Comparison of ENCODE assay signal across 20 cellular contexts in genomic region chr16:12518238-12519004, GRCh38.
DNase-seq lines count a peak whose midpoint lies in the region; ATAC-seq and TF ChIP-seq lines count a peak whose summit lies in the region.
"Had no signal": no experiment of that assay in that cellular context is flagged by ENCODE, and none has a peak within 500 bp of the region (broad histone marks: within the 10 kb centered on the region; RNA-seq: fewer than 3 reads in every experiment).

No MANE protein-coding gene starts in this region.

- H3K4me1 Mint-ChIP-seq in GM23338 (peaks cover 14% of the 10 kb centered on the region), WTC11 (peaks cover 15% of the 10 kb centered on the region)

- no peak overlapping the region for H3K56ac ChIP-seq in mesendoderm (ENCODE audit: low read length)

- H3K4me3 Mint-ChIP-seq in GM23338: no peak overlapping the region
- H3K4me3 Mint-ChIP-seq in WTC11: no peak overlapping the region
- H3K4me3 Mint-ChIP-seq: CD8-positive, alpha-beta T cell had no signal

- no peak overlapping the region for H2BK5ac ChIP-seq in mesendoderm (ENCODE audit: low read length)

- H3K4ac ChIP-seq in mesendoderm (ENCODE audit: low read depth, low read length): no peak overlapping the region

- no peaks in the 10 kb centered on the region for H3K9me2 ChIP-seq in GM23338 (ENCODE audit: insufficient read depth)

- DNase-seq in COLO668 (lab: John Stamatoyannopoulos, UW; ENCODE audit: unreplicated experiment) (peak; percentile 17), GM23338 (ENCODE audit: low spot score) (no peak), WTC11 (ENCODE audit: low spot score) (no peak), mesendoderm (peak; percentile 53), G401 (ENCODE audit: low spot score) (no peak), mucosa of gallbladder (ENCODE audit: low spot score) (no peak)
- DNase-seq: CD8-positive, alpha-beta T cell; HCEC 1CT; MM.1S; NCI-H1092 treated with DMSO at 0.1 percent for 48 hours; NCI-H1694; NCI-H2081 treated with DMSO at 0.1 percent for 48 hours; NCI-H345; NCI-H524 treated with DMSO at 0.1 percent for 48 hours; SJCRH30 had no signal

- no peak overlapping the region for H3K18ac ChIP-seq in mesendoderm (ENCODE audit: low read length)

- H4K8ac ChIP-seq in mesendoderm (ENCODE audit: low read depth, low read length): no peak overlapping the region

- TF ChIP-seq CTCF in GM23338 (conservative IDR thresholded peaks at IDR 0.05; ENCODE audit: low read depth in 2 of 2) (no peak), WTC11 (IDR thresholded peaks at IDR 0.05) (no peak)

- H3K79me1 ChIP-seq in mesendoderm (ENCODE audit: low read length): no peaks in the 10 kb centered on the region

- no peak overlapping the region for H3K23ac ChIP-seq in mesendoderm (ENCODE audit: low read length)

- no peak overlapping the region; the same call in 1 of the 2 replicates for H3K27ac Mint-ChIP-seq in GM23338
- peak overlapping the region; percentile 65; the same call in 1 of the 2 replicates for H3K27ac Mint-ChIP-seq in WTC11
- H3K27ac Mint-ChIP-seq: CD8-positive, alpha-beta T cell had no signal

- ATAC-seq in GM23338: peak; percentile 56
- ATAC-seq in WTC11: no peak
- no peak for ATAC-seq in HG02763 (IDR thresholded peaks at IDR 0.05; ENCODE audit: unreplicated experiment)
- no peak for ATAC-seq in GM19395 (IDR thresholded peaks at IDR 0.05; ENCODE audit: unreplicated experiment)
- ATAC-seq: CD8-positive, alpha-beta T cell had no signal

- WGBS in mesendoderm (ENCODE audit: extremely low coverage, insufficient coverage, low lambda C conversion rate): no CpG with 5 or more reads among the region's 15 CpGs

- no peak overlapping the region for H3K9ac ChIP-seq in mesendoderm (ENCODE audit: low read length)
- H3K9ac ChIP-seq: BLaER1 treated with 17β-estradiol and CSF1 and Interleukin-3, amounts not matched to agents 10 nM and 100 nM had no signal

- H3K79me2 ChIP-seq in GM23338 (replicated peaks; ENCODE audit: insufficient read depth) (no peaks in the 10 kb centered on the region), mesendoderm (ENCODE audit: control insufficient read depth, insufficient read depth, low read length) (no peaks in the 10 kb centered on the region)

- in situ Hi-C loops in G401 (cut with HindIII; ENCODE audit: low sequenced_read_pairs): no loop called here

- H2BK15ac ChIP-seq in mesendoderm (replicated peaks; ENCODE audit: low read depth): no peak overlapping the region

- H4K20me1 ChIP-seq in GM23338 (replicated peaks; ENCODE audit: insufficient read depth): no peaks in the 10 kb centered on the region

- H3K4me3 ChIP-seq in GM23338 (no peak overlapping the region), mesendoderm (ENCODE audit: low read length) (no peak overlapping the region)
- H3K4me3 ChIP-seq: BLaER1 treated with 17β-estradiol and CSF1 and Interleukin-3, amounts not matched to agents 10 nM and 100 nM; PC-9; SJCRH30 had no signal

- H3K36me3 ChIP-seq in GM23338 (ENCODE audit: insufficient read depth) (no peaks in the 10 kb centered on the region), mesendoderm (ENCODE audit: control insufficient read depth, insufficient read depth, low read length) (no peaks in the 10 kb centered on the region)
- H3K36me3 ChIP-seq: BLaER1 treated with 17β-estradiol and CSF1 and Interleukin-3, amounts not matched to agents 10 nM and 100 nM; SJCRH30 had no signal

- H2BK120ac ChIP-seq in mesendoderm (ENCODE audit: low read depth, low read length): no peak overlapping the region

- no peaks in the 10 kb centered on the region for H3K36me3 Mint-ChIP-seq in GM23338 (ENCODE audit: low read depth)
- H3K36me3 Mint-ChIP-seq in WTC11: no peaks in the 10 kb centered on the region

- H3K9me3 Mint-ChIP-seq in GM23338 (no peaks in the 10 kb centered on the region), WTC11 (no peaks in the 10 kb centered on the region)
- H3K9me3 Mint-ChIP-seq: CD8-positive, alpha-beta T cell had no signal

- no peaks in the 10 kb centered on the region for H3F3A ChIP-seq in GM23338 (replicated peaks; ENCODE audit: low read depth)

- POLR2A ChIA-PET in WTC11 (lab: Charles Lee): no interaction called here

- no peak overlapping the region for H2AK5ac ChIP-seq in mesendoderm (ENCODE audit: low read length)

- H4K5ac ChIP-seq in mesendoderm (ENCODE audit: low read length): no peak overlapping the region

- no peaks in the 10 kb centered on the region; the same call in 1 of the 2 replicates for H3K4me1 ChIP-seq in GM23338 (ENCODE audit: insufficient read depth)
- no peaks in the 10 kb centered on the region for H3K4me1 ChIP-seq in mesendoderm (ENCODE audit: control insufficient read depth, low read depth, low read length)
- H3K4me1 ChIP-seq: SJCRH30 had no signal

- H3K27me3 ChIP-seq in GM23338 (ENCODE audit: insufficient read depth) (no peaks in the 10 kb centered on the region), mesendoderm (ENCODE audit: insufficient read depth, low read length, poor library complexity) (no peaks in the 10 kb centered on the region)
- H3K27me3 ChIP-seq: BLaER1 treated with 17β-estradiol and CSF1 and Interleukin-3, amounts not matched to agents 10 nM and 100 nM; SJCRH30 had no signal

- H3K27me3 Mint-ChIP-seq in GM23338 (ENCODE audit: insufficient read depth, low read depth, poor library complexity) (peaks cover 6% of the 10 kb centered on the region), WTC11 (ENCODE audit: low read depth) (no peaks in the 10 kb centered on the region)

- no peak overlapping the region for H3K4me2 ChIP-seq in GM23338
- H3K4me2 ChIP-seq in mesendoderm (ENCODE audit: low read length): no peak overlapping the region
- H3K4me2 ChIP-seq: BLaER1 treated with 17β-estradiol and CSF1 and Interleukin-3, amounts not matched to agents 10 nM and 100 nM had no signal

- H3K27ac ChIP-seq in GM23338 (ENCODE audit: low read depth): no peak overlapping the region
- H3K27ac ChIP-seq in mesendoderm (ENCODE audit: low read depth, low read length): no peak overlapping the region
- H3K27ac ChIP-seq: BLaER1 treated with 17β-estradiol and CSF1 and Interleukin-3, amounts not matched to agents 10 nM and 100 nM; PC-9; RWPE1; SJCRH30 had no signal

- no peak overlapping the region for H2AFZ ChIP-seq in GM23338
- H2AFZ ChIP-seq: PC-9 had no signal

- CTCF ChIA-PET in WTC11 (lab: Charles Lee): interaction anchor here (0.9 kb wide), 1 partner anchor 389 kb away, joined by 5 read pairs; no protein-coding TSS in a partner anchor

TF ChIP-seq in GM23338, 12 proteins besides CTCF, POLR2A, EP300 and RAD21 (continues in another document):
- TF ChIP-seq ZNF114 (CRISPR knock-in tag; IDR thresholded peaks at IDR 0.05): no peak
- no peak for TF ChIP-seq POLR2AphosphoS5 (IDR thresholded peaks at IDR 0.05; ENCODE audit: low read depth)
- no peak for TF ChIP-seq STAT1 (IDR thresholded peaks at IDR 0.05; ENCODE audit: unreplicated experiment)

TF ChIP-seq in WTC11, 78 proteins besides CTCF, POLR2A, EP300 and RAD21 (continues in another document):
- TF ChIP-seq ZMAT4 (CRISPR knock-in tag; IDR thresholded peaks at IDR 0.05): no peak
- no peak for TF ChIP-seq ZNF263 (CRISPR knock-in tag; IDR thresholded peaks at IDR 0.05; ENCODE audit: low read depth)
- TF ChIP-seq ZNF671 (CRISPR knock-in tag; IDR thresholded peaks at IDR 0.05): no peak
- TF ChIP-seq SMAD3 (CRISPR knock-in tag; IDR thresholded peaks at IDR 0.05; ENCODE audit: borderline replicate concordance): no peak
- no peak for TF ChIP-seq JAZF1 (CRISPR knock-in tag; IDR thresholded peaks at IDR 0.05)
- TF ChIP-seq ZNF232 (CRISPR knock-in tag; IDR thresholded peaks at IDR 0.05): no peak
- TF ChIP-seq PRDM15 (CRISPR knock-in tag; IDR thresholded peaks at IDR 0.05): no peak
- TF ChIP-seq ETV6 (CRISPR knock-in tag; IDR thresholded peaks at IDR 0.05): no peak
- no peak for TF ChIP-seq TCF7 (CRISPR knock-in tag; IDR thresholded peaks at IDR 0.05; ENCODE audit: low read depth)
- no peak for TF ChIP-seq OVOL2 (CRISPR knock-in tag; IDR thresholded peaks at IDR 0.05; ENCODE audit: borderline replicate concordance)
- TF ChIP-seq USF2 (CRISPR knock-in tag; IDR thresholded peaks at IDR 0.05): no peak

Comparison
In these comparisons a context has a peak if more than half of its experiments do, and no peak if none do; other contexts are left out.
1. DNase-seq: peak in COLO668 (single experiment) and mesendoderm (single experiment); none in GM23338 (single experiment), WTC11 (single experiment), G401 (single experiment) and mucosa of gallbladder (single experiment).